In the genomic region with DNA sequence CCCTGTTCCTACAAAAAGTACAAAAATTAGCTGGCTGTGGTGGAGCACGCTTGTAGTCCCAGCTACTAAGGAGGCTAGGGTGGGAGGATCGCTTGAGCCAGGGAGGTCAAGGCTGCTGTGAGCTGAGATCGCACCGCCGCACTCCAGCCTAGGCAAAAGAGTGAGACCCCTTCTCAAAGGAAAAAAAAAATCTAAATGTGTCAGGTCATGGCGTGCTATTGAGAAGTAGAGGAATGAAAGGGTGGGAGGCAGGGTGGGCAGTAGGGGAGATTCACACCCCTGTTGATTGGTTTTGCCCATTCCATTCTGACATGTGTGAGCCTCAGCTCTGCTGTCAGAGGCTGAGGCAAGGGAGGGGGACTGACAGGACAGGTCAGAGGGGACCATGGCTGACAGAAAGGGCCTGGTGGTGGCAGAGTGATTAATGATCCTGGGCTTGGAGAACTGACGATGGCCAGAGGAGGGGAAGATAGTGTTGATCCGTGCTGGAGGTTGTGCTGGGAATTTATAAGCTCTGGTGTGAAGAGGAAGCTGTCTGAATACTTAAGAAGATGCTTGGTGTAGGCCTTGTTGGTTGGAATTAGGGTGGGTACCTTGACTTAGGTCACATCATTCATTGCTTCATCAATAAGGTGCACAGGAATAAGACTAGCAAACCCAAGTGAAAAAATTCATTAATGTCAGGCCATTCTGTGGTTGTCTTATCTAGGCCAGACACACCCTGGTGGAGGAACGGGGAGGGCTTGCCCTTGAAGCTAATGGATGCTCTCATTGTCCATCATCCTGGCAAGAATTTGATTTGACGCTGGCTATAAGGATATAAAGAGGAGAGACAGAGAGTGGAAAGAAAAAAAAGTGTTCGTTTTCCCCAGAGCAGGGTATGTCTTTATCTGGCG, we compare ENCODE assay signal across 16 cellular contexts. TPM values are rescaled to one million over a fixed set of nuclear protein-coding genes. Genes with fewer than 3 reads are reported as not detected.
DNase-seq lines count a peak whose midpoint lies in the region; ATAC-seq and TF ChIP-seq lines count a peak whose summit lies in the region.
"Had no signal": no experiment of that assay in that cellular context is flagged by ENCODE, and none has a peak within 500 bp of the region (broad histone marks: within the 10 kb centered on the region; RNA-seq: fewer than 3 reads in every experiment).

No MANE protein-coding gene starts in this region.

- H3K9me3 Mint-ChIP-seq in GM23338, result no peaks in the 10 kb centered on the region
- H3K9me3 Mint-ChIP-seq: HFFc6 had no signal

- no peak overlapping the region for H3K27ac ChIP-seq in GM23338 (ENCODE audit: low read depth)

- peaks cover 10% of the 10 kb centered on the region; the same call in 1 of the 2 replicates for H3K9me2 ChIP-seq in GM23338 (ENCODE audit: insufficient read depth)

- no peak overlapping the region for H3K4me3 Mint-ChIP-seq in GM23338
- H3K4me3 Mint-ChIP-seq: HFFc6 had no signal

- H3K27me3 ChIP-seq in GM23338 (ENCODE audit: insufficient read depth), result no peaks in the 10 kb centered on the region
- H3K27me3 ChIP-seq: BLaER1 treated with 17β-estradiol and CSF1 and Interleukin-3, amounts not matched to agents 10 nM and 100 nM had no signal

- H3K4me1 Mint-ChIP-seq in GM23338, result peaks cover 3% of the 10 kb centered on the region; the same call in 1 of the 3 replicates

- no peaks in the 10 kb centered on the region for H3F3A ChIP-seq in GM23338 (replicated peaks; ENCODE audit: low read depth)

- ATAC-seq in HG02798 (IDR thresholded peaks at IDR 0.05; ENCODE audit: poor library complexity, unreplicated experiment) (no peak), GM23338 (no peak), HG03175 (IDR thresholded peaks at IDR 0.05; ENCODE audit: unreplicated experiment) (no peak)

- H3K79me2 ChIP-seq in GM23338 (replicated peaks; ENCODE audit: insufficient read depth), result no peaks in the 10 kb centered on the region

- TF ChIP-seq CTCF in GM23338 (conservative IDR thresholded peaks at IDR 0.05; ENCODE audit: low read depth in 2 of 2), result no peak

- H4K20me1 ChIP-seq in GM23338 (replicated peaks; ENCODE audit: insufficient read depth), result no peaks in the 10 kb centered on the region
- H4K20me1 ChIP-seq: BLaER1 treated with 17β-estradiol and CSF1 and Interleukin-3, amounts not matched to agents 10 nM and 100 nM had no signal

- H3K4me3 ChIP-seq in GM23338, result no peak overlapping the region
- H3K4me3 ChIP-seq: BLaER1 treated with 17β-estradiol and CSF1 and Interleukin-3, amounts not matched to agents 10 nM and 100 nM; HAP-1 had no signal

- H3K36me3 Mint-ChIP-seq in GM23338 (ENCODE audit: low read depth), result no peaks in the 10 kb centered on the region
- H3K36me3 Mint-ChIP-seq: CD4-positive, CD25-positive, alpha-beta regulatory T cell had no signal

- no peaks in the 10 kb centered on the region for H3K4me1 ChIP-seq in GM23338 (ENCODE audit: insufficient read depth)
- H3K4me1 ChIP-seq: HAP-1 had no signal

- DNase-seq in ELF-1 (ENCODE audit: low read depth, low spot score), result peak; percentile 44
- peak; percentile 86 for DNase-seq in OCI-M1 (lab: John Stamatoyannopoulos, UW)
- peak; percentile 23 for DNase-seq in amniotic epithelial cell (ENCODE audit: low read depth)
- peak; percentile 25 to 33 for DNase-seq in erythroblast (lab: John Stamatoyannopoulos, UW)
- DNase-seq in GM23338 (ENCODE audit: low spot score), result no peak
- DNase-seq in H4 (ENCODE audit: low spot score), result no peak
- DNase-seq: 8988T; AML-193; CD4-positive, CD25-positive, alpha-beta regulatory T cell; DMS 273 treated with DMSO at 0.1 percent for 48 hours; GOT3; HFFc6 had no signal

- H3K36me3 ChIP-seq in GM23338 (ENCODE audit: insufficient read depth), result no peaks in the 10 kb centered on the region
- H3K36me3 ChIP-seq: BLaER1 treated with 17β-estradiol and CSF1 and Interleukin-3, amounts not matched to agents 10 nM and 100 nM; HAP-1 had no signal

- H2AFZ ChIP-seq in GM23338, result no peak overlapping the region

- no peak overlapping the region for H3K4me2 ChIP-seq in GM23338

- no peak overlapping the region for H3K27ac Mint-ChIP-seq in GM23338
- H3K27ac Mint-ChIP-seq: CD4-positive, CD25-positive, alpha-beta regulatory T cell; HFFc6 had no signal

- peaks cover 2% of the 10 kb centered on the region for H3K27me3 Mint-ChIP-seq in GM23338 (ENCODE audit: insufficient read depth, low read depth, poor library complexity)

- TF ChIP-seq POLR2A in erythroblast (IDR thresholded peaks at IDR 0.05; ENCODE audit: low read length), result no peak

TF ChIP-seq in GM23338, 12 proteins besides CTCF, POLR2A, EP300 and RAD21:
- no peak for TF ChIP-seq ZNF114 (CRISPR knock-in tag; IDR thresholded peaks at IDR 0.05)
- TF ChIP-seq, protein P1, sequence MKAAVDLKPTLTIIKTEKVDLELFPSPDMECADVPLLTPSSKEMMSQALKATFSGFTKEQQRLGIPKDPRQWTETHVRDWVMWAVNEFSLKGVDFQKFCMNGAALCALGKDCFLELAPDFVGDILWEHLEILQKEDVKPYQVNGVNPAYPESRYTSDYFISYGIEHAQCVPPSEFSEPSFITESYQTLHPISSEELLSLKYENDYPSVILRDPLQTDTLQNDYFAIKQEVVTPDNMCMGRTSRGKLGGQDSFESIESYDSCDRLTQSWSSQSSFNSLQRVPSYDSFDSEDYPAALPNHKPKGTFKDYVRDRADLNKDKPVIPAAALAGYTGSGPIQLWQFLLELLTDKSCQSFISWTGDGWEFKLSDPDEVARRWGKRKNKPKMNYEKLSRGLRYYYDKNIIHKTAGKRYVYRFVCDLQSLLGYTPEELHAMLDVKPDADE (IDR thresholded peaks at IDR 0.05), result no peak

RNA-seq across cellular contexts. Expression of a gene that starts 19.1 kb away (rescaled TPM):
- 17.2 and 25.4 TPM in 2 replicates for total RNA-seq in GM23338 (2014; rRNA removed; shearing (Covaris generic))
- polyA plus RNA-seq in GM23338 (2016; fragmentation: Nextera tagmentation; extraction: Ambion mirVana), result 10.3 and 13.3 TPM in 2 replicates
- 5.2 and 11.5 TPM in 2 replicates for total RNA-seq in H4 (2014; rRNA removed; shearing (Covaris generic))

RNA-seq across cellular contexts. Expression of a gene that starts 20.9 kb away (rescaled TPM):
- 1.1 and 1.2 TPM in 2 replicates for total RNA-seq in GM23338 (2014; rRNA removed; shearing (Covaris generic))
- polyA plus RNA-seq in GM23338 (2016; fragmentation: Nextera tagmentation; extraction: Ambion mirVana), result 0.45 and 0.70 TPM in 2 replicates
- 0.15 and 0.29 TPM in 2 replicates for total RNA-seq in H4 (2014; rRNA removed; shearing (Covaris generic))
- total RNA-seq: CD4-positive, CD25-positive, alpha-beta regulatory T cell had no signal
- polyA plus RNA-seq: CD4-positive, CD25-positive, alpha-beta regulatory T cell had no signal

Comparison
In these comparisons a context has a peak if more than half of its experiments do, and no peak if none do; other contexts are left out.
1. DNase-seq: peak in ELF-1 (single experiment), OCI-M1 (single experiment), amniotic epithelial cell (single experiment) and erythroblast (2 of 2); none in GM23338 (single experiment) and H4 (single experiment).